ENCODE assay signal across 10 cellular contexts in the genomic region with DNA sequence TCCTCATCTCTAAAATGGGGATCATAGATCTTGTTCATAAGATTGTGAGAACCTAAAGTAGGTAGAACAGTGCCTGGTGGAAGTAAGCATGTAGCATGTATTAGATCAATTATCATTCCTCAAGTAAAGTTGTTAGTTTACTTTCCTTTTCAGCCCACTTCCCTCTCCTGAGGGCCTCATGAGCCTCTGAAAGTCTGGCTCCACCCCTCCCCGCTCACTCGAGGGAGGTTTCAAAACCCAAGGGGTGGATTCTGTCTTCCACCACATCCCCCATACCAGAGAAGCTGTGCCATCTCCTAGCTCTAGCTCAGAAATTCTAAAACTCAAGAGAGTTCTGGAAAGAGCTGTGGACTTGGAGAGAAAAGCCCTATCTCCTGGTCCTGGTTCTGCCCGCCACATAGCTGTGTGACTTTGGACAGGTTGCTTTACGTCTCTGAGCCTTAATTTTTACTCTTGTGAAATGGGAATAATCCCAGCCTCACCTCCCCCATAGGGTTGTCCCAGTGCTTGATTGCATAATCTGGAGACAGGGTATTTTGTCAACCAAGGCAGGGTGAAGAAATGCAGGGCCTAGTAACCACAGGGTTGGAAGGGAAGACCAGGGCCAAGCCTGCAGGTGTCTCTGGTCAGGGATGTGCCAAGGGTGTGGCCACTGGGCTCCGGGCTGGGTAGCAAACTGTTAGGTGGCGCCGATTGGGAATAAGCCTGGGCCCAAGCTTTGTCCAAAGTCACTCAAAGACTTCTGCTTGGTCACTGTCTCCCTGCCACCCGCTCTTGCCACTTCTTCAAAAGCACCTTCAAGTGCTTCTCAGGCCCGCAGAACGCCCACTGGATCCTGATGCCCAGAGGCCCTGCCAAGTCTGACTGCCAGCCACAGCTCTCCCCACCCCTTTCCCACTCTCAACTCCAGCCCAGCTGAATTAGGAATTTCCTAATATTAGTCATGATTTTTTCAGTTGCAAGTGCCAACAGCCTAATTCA. TPM values are rescaled to one million over a fixed set of nuclear protein-coding genes. Genes with fewer than 3 reads are reported as not detected.
DNase-seq lines count a peak whose midpoint lies in the region; ATAC-seq and TF ChIP-seq lines count a peak whose summit lies in the region.
"Had no signal": no experiment of that assay in that cellular context is flagged by ENCODE, and none has a peak within 500 bp of the region (broad histone marks: within the 10 kb centered on the region; RNA-seq: fewer than 3 reads in every experiment).

No MANE protein-coding gene starts in this region.

- H3K4me3 ChIP-seq in Caco-2 (ENCODE audit: low read depth, low read length) = no peak overlapping the region
- H3K4me3 ChIP-seq in HAP-1 = no peak overlapping the region
- no peak overlapping the region for H3K4me3 ChIP-seq in adrenal gland

- in situ Hi-C loops in HAP-1 (cut with MboI; ENCODE audit: low sequenced_read_pairs) = no loop called here

- H3K4me1 ChIP-seq in Caco-2 = peaks cover 38% of the 10 kb centered on the region
- peaks cover 3% of the 10 kb centered on the region; the same call in 1 of the 2 replicates for H3K4me1 ChIP-seq in HAP-1
- H3K4me1 ChIP-seq in adrenal gland (replicated peaks in 1 of 2) = peaks cover 0 to 8% of the 10 kb centered on the region in 2 donors

- DNase-seq in Caco-2 (peak in 1 of 2 experiments; percentile 43), NCI-H226 (peak; percentile 81), omental fat pad (ENCODE audit: low spot score) (no peak), foreskin melanocyte (no peak), HAP-1 (ENCODE audit: low spot score in 2 of 2) (no peak), adrenal gland (no peak)
- DNase-seq: effector CD8-positive, alpha-beta T cell; occipital lobe had no signal

- 61 to 74% (median 65%) methylated on average over 10 of the region's 10 CpGs for WGBS in adrenal gland, 4 donors

- H3K36me3 ChIP-seq in Caco-2 (ENCODE audit: control insufficient read depth, insufficient read depth, low read length) (no peaks in the 10 kb centered on the region), HAP-1 (replicated peaks) (no peaks in the 10 kb centered on the region), adrenal gland (replicated peaks in 1 of 2) (no peaks in the 10 kb centered on the region)

- no TSS peak for BruUV-seq in Caco-2 (replicated peaks; lab: Mats Ljungman, UMichigan)

- peak overlapping the region; percentile 17 for H3K27ac Mint-ChIP-seq in Caco-2 (ENCODE audit: unreplicated experiment)
- peak overlapping the region; percentile 53 for H3K27ac Mint-ChIP-seq in dendritic cell treated with granulocyte-macrophage colony-stimulating factor and Interleukin-4, amounts not matched to agents 40 ng/mL and 50 ng/mL, for 4 days

- POLR2A ChIA-PET in Caco-2 (lab: Charles Lee) = no interaction called here

- no peaks in the 10 kb centered on the region for H3K36me3 Mint-ChIP-seq in Caco-2 (ENCODE audit: insufficient read depth, unreplicated experiment)
- no peaks in the 10 kb centered on the region for H3K36me3 Mint-ChIP-seq in dendritic cell treated with granulocyte-macrophage colony-stimulating factor and Interleukin-4, amounts not matched to agents 40 ng/mL and 50 ng/mL, for 4 days (ENCODE audit: low read depth)

- H3K27me3 ChIP-seq in Caco-2 (replicated peaks; ENCODE audit: control insufficient read depth, insufficient read depth, low read length) (no peaks in the 10 kb centered on the region), HAP-1 (ENCODE audit: low read depth) (0 out of 2 replicates have a peak, but pooled peaks cover 3% of the 10 kb centered on the region), adrenal gland (peaks cover 6% of the 10 kb centered on the region)

- TF ChIP-seq CTCF in Caco-2 (IDR thresholded peaks at IDR 0.05; ENCODE audit: insufficient read depth in 1 of 2, low read depth in 1 of 2, low read length in 1 of 2, severe bottlenecking in 1 of 2, unreplicated experiment in 1 of 2) (no peak), omental fat pad (IDR thresholded peaks at IDR 0.05) (no peak), adrenal gland (IDR thresholded peaks at IDR 0.05) (no peak)

- no peak overlapping the region for H3K4me3 Mint-ChIP-seq in Caco-2 (ENCODE audit: unreplicated experiment)
- H3K4me3 Mint-ChIP-seq in dendritic cell treated with granulocyte-macrophage colony-stimulating factor and Interleukin-4, amounts not matched to agents 40 ng/mL and 50 ng/mL, for 4 days = peak overlapping the region; percentile 41

- intact Hi-C loops in Caco-2 (cut with micrococcal nuclease; ENCODE audit: unreplicated experiment) = no loop called here
- intact Hi-C loops in dendritic cell treated with granulocyte-macrophage colony-stimulating factor and Interleukin-4, amounts not matched to agents 40 ng/mL and 50 ng/mL, for 4 days (cut with micrococcal nuclease) = no loop called here
- intact Hi-C loops in adrenal gland (cut with DNase I) = no loop called here

- peak; percentile 83 for ATAC-seq in omental fat pad (ENCODE audit: low FRiP score)
- ATAC-seq in GM21526 (IDR thresholded peaks at IDR 0.05; ENCODE audit: low FRiP score, unreplicated experiment) = no peak

- CTCF ChIA-PET in Caco-2 (lab: Charles Lee) = interaction anchor here (0.6 to 2.4 kb wide), 3 partner anchors 21 to 34 kb away, joined by 3 to 30 read pairs (median 5); a partner anchor contains a TSS

- H3K4me1 Mint-ChIP-seq in Caco-2 (ENCODE audit: low read depth, unreplicated experiment) = peaks cover 32% of the 10 kb centered on the region
- H3K4me1 Mint-ChIP-seq in dendritic cell treated with granulocyte-macrophage colony-stimulating factor and Interleukin-4, amounts not matched to agents 40 ng/mL and 50 ng/mL, for 4 days (ENCODE audit: low read depth) = peaks cover 27% of the 10 kb centered on the region

- H3K27me3 Mint-ChIP-seq in Caco-2 (ENCODE audit: insufficient read depth, unreplicated experiment) = no peaks in the 10 kb centered on the region
- peaks cover 2% of the 10 kb centered on the region for H3K27me3 Mint-ChIP-seq in dendritic cell treated with granulocyte-macrophage colony-stimulating factor and Interleukin-4, amounts not matched to agents 40 ng/mL and 50 ng/mL, for 4 days

- H3K9me3 Mint-ChIP-seq in Caco-2 (ENCODE audit: unreplicated experiment) = peaks cover 1% of the 10 kb centered on the region
- peaks cover under 1% of the 10 kb centered on the region for H3K9me3 Mint-ChIP-seq in dendritic cell treated with granulocyte-macrophage colony-stimulating factor and Interleukin-4, amounts not matched to agents 40 ng/mL and 50 ng/mL, for 4 days

- TF ChIP-seq POLR2A in adrenal gland (IDR thresholded peaks at IDR 0.05) = no peak

- H3K9me3 ChIP-seq in Caco-2 = peaks cover 14% of the 10 kb centered on the region
- peaks cover 5% of the 10 kb centered on the region; the same call in 1 of the 2 replicates for H3K9me3 ChIP-seq in HAP-1
- no peaks in the 10 kb centered on the region for H3K9me3 ChIP-seq in adrenal gland (replicated peaks in 1 of 3)

- peak overlapping the region in 2 of 5 donors; percentile 12 to 62 for H3K27ac ChIP-seq in adrenal gland

RNA-seq across cellular contexts. Expression of a gene that starts 20.4 kb away (rescaled TPM):
- total RNA-seq in Caco-2 (2022) (23.4 and 27.3 TPM in 2 replicates), omental fat pad (10 to 100 TPM; 21.2 to 57.9 (median 43.6) TPM), adrenal gland (100 to 1,000 TPM in 4 of 8 donors, 10 to 100 TPM in 4; 50.2 to 263 (median 105) TPM)
- polyA plus RNA-seq in adrenal gland = 100 to 1,000 TPM in 1 of 3 donors, 10 to 100 TPM in 2; 39.6 to 101 (median 40.1) TPM

RNA-seq across cellular contexts. Expression of a gene that starts 52.5 kb away (rescaled TPM):
- total RNA-seq in Caco-2 (2022) (14.6 and 14.8 TPM in 2 replicates), omental fat pad (under 1 TPM in 1 of 4 donors, not detected in 3; 0.93 TPM), adrenal gland (not detected)
- polyA plus RNA-seq in adrenal gland = under 1 TPM in 1 of 3 donors, not detected in 2; 0.13 TPM
- total RNA-seq: occipital lobe had no signal

RNA-seq across cellular contexts. Expression of a gene that starts 56.0 kb away (rescaled TPM):
- total RNA-seq in Caco-2 (2022) (not detected in 2 replicates), omental fat pad (1 to 10 TPM in 3 of 4 donors, not detected in 1; 1.1 to 4.9 (median 2.6) TPM), adrenal gland (1 to 10 TPM in 3 of 8 donors, under 1 TPM in 2, not detected in 3; 0.28 to 3.0 (median 1.2) TPM)
- 1 to 10 TPM in 2 of 3 donors, not detected in 1; 5.2 to 5.5 TPM for polyA plus RNA-seq in adrenal gland
- total RNA-seq: occipital lobe had no signal
